13 cellular contexts compared by ENCODE assay signal in the genomic region with DNA sequence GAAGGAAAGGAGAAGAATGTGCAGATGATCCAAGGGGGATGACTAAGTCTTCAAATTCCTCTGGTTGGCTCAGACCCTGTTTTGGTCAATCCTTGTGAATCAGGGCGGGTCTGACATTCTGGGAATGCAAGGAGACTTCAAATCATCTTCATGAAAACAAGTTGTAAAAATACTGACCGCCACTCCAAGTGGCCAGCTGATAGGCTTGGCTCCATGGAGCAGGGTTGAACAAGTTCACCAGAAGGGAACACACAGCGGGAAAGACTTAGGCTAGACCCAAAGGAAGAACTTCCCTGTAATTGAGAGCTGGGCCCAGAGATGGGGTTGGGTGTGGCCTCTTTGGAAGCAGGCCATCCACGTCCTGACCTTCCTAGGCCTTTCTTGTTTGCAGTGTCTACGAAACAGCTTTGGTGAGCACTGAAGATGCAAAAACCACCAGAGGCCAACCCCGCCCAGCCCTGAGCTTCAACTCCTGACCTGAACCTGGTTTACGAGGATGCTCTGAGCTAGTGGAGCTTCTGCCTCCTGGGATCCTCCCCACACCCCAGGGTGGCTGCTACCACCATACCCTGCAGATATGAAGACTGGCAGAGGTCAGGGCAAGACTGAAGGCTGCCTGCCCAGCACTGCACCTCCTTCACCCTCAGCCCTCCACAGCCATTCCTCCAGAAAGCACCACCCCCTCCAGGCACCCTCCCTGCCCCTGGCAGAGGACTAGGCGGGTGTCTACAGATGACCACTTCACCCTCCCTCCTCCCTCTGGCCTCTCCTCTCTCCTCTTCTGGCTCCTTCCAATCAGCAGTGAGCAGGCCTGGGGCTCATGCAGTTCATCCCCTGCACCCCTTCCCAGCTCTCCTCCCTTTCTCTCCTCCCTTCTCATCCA. TPM values are rescaled to one million over a fixed set of nuclear protein-coding genes. Genes with fewer than 3 reads are reported as not detected.
DNase-seq lines count a peak whose midpoint lies in the region; ATAC-seq and TF ChIP-seq lines count a peak whose summit lies in the region.
"Had no signal": no experiment of that assay in that cellular context is flagged by ENCODE, and none has a peak within 500 bp of the region (broad histone marks: within the 10 kb centered on the region; RNA-seq: fewer than 3 reads in every experiment).

No MANE protein-coding gene starts in this region.

- H3K4me1 Mint-ChIP-seq in activated naive CD8-positive, alpha-beta T cell treated with anti-CD3 and anti-CD28 coated beads for 36 hours: peaks cover 2% of the 10 kb centered on the region

- H3K36me3 ChIP-seq in body of pancreas (replicated peaks in 1 of 2; ENCODE audit: insufficient read depth in 1 of 2, low read depth in 2 of 2) (no peaks in the 10 kb centered on the region), testis (ENCODE audit: low read depth, missing control alignments) (no peaks in the 10 kb centered on the region)

- no peaks in the 10 kb centered on the region for H3K36me3 Mint-ChIP-seq in activated naive CD8-positive, alpha-beta T cell treated with anti-CD3 and anti-CD28 coated beads for 36 hours

- H3K27ac ChIP-seq in body of pancreas: no peak overlapping the region
- H3K27ac ChIP-seq in testis: no peak overlapping the region
- H3K27ac ChIP-seq: parathyroid adenoma, VCaP had no signal

- no peaks in the 10 kb centered on the region for H3K27me3 Mint-ChIP-seq in activated naive CD8-positive, alpha-beta T cell treated with anti-CD3 and anti-CD28 coated beads for 36 hours
- H3K27me3 Mint-ChIP-seq: dendritic cell treated with granulocyte-macrophage colony-stimulating factor and Interleukin-4, amounts not matched to agents 40 ng/mL and 50 ng/mL, for 4 days had no signal

- TF ChIP-seq POLR2A in body of pancreas (IDR thresholded peaks at IDR 0.05): no peak
- no peak for TF ChIP-seq POLR2A in testis (IDR thresholded peaks at IDR 0.05)

- no peak overlapping the region for H3K27ac Mint-ChIP-seq in activated naive CD8-positive, alpha-beta T cell treated with anti-CD3 and anti-CD28 coated beads for 36 hours
- H3K27ac Mint-ChIP-seq: dendritic cell treated with granulocyte-macrophage colony-stimulating factor and Interleukin-4, amounts not matched to agents 40 ng/mL and 50 ng/mL, for 4 days had no signal

- ATAC-seq in body of pancreas: peak; percentile 49
- ATAC-seq: GM12878 had no signal

- DNase-seq in HFF-Myc (ENCODE audit: extremely low read depth, low read depth) (peak; percentile 90), body of pancreas (peak in 1 of 4 donors; percentile 49), islet precursor cell (peak; percentile 83), testis (peak; percentile 67), NCI-H187 (lab: John Stamatoyannopoulos, UW) (no peak), T-helper 1 cell (no peak)
- DNase-seq in NK-92 treated with Interleukin-12 subunit alpha and Interleukin-12 subunit beta, amount 100 ng/mL, for 24 hours (lab: John Stamatoyannopoulos, UW): no peak
- DNase-seq in activated naive CD8-positive, alpha-beta T cell treated with anti-CD3 and anti-CD28 coated beads for 36 hours: no peak
- DNase-seq: MV-4-11 had no signal

- H3K9me3 ChIP-seq in body of pancreas (no peaks in the 10 kb centered on the region), testis (no peaks in the 10 kb centered on the region)

- H3K4me3 Mint-ChIP-seq in activated naive CD8-positive, alpha-beta T cell treated with anti-CD3 and anti-CD28 coated beads for 36 hours: no peak overlapping the region
- H3K4me3 Mint-ChIP-seq: dendritic cell treated with granulocyte-macrophage colony-stimulating factor and Interleukin-4, amounts not matched to agents 40 ng/mL and 50 ng/mL, for 4 days had no signal

- intact Hi-C loops in body of pancreas (cut with DNase I) (no loop called here), testis (cut with DNase I; ENCODE audit: low total_unique reads) (no loop called here)

- 76 to 81% methylated on average over 8 of the region's 8 CpGs for WGBS in body of pancreas, 2 donors
- 70 to 84% methylated on average over 6 to 8 of the region's 8 CpGs for WGBS in testis, 2 donors

- H3K27me3 ChIP-seq in body of pancreas: no peaks in the 10 kb centered on the region
- H3K27me3 ChIP-seq in testis: no peaks in the 10 kb centered on the region

- H3K4me1 ChIP-seq in body of pancreas: peaks cover 6% of the 10 kb centered on the region
- H3K4me1 ChIP-seq in testis: no peaks in the 10 kb centered on the region
- H3K4me1 ChIP-seq: parathyroid adenoma had no signal

- TF ChIP-seq CTCF in HFF-Myc (IDR thresholded peaks at IDR 0.05; ENCODE audit: low read depth, low read length, missing control alignments) (no peak), body of pancreas (IDR thresholded peaks at IDR 0.05) (no peak), testis (IDR thresholded peaks at IDR 0.05) (no peak)

- H3K4me3 ChIP-seq in HFF-Myc (replicated peaks; ENCODE audit: low read depth, low read length): no peak overlapping the region
- H3K4me3 ChIP-seq in body of pancreas: no peak overlapping the region
- H3K4me3 ChIP-seq in testis: no peak overlapping the region
- H3K4me3 ChIP-seq: GM12878 had no signal

- H3K9me3 Mint-ChIP-seq in activated naive CD8-positive, alpha-beta T cell treated with anti-CD3 and anti-CD28 coated beads for 36 hours: no peaks in the 10 kb centered on the region
- H3K9me3 Mint-ChIP-seq: dendritic cell treated with granulocyte-macrophage colony-stimulating factor and Interleukin-4, amounts not matched to agents 40 ng/mL and 50 ng/mL, for 4 days had no signal

RNA-seq across cellular contexts. Expression of a gene that starts 26.1 kb away (rescaled TPM):
- total RNA-seq in body of pancreas (10 to 100 TPM; 29.6 to 73.2 TPM), testis (10 to 100 TPM; 43.3 to 99.5 TPM)
- polyA plus RNA-seq in testis (ENCODE audit: insufficient read depth, low read depth, low replicate concordance): 65.8 TPM
- 1 to 10 TPM; 5.9 to 6.6 TPM for total RNA-seq in activated naive CD8-positive, alpha-beta T cell treated with anti-CD3 and anti-CD28 coated beads for 36 hours

Comparison
In these comparisons a context has a peak if more than half of its experiments do, and no peak if none do; other contexts are left out.
1. DNase-seq: peak in HFF-Myc (single experiment), islet precursor cell (single experiment) and testis (single experiment); none in NCI-H187 (0 of 2), NK-92 treated with Interleukin-12 subunit alpha and Interleukin-12 subunit beta, amount 100 ng/mL, for 24 hours (single experiment), T-helper 1 cell (0 of 5) and activated naive CD8-positive, alpha-beta T cell treated with anti-CD3 and anti-CD28 coated beads for 36 hours (single experiment).
2. RNA of a gene that starts 26.1 kb away (total RNA-seq): 43.3 to 99.5 TPM in testis and 29.6 to 73.2 TPM in body of pancreas; 5.9 to 6.6 TPM in activated naive CD8-positive, alpha-beta T cell treated with anti-CD3 and anti-CD28 coated beads for 36 hours; every median in the first group is over 4 times any median in the second.